Comparison of ENCODE assay signal across 8 cellular contexts in genomic region chr2:11582526-11583202, GRCh38. TPM values are rescaled to one million over a fixed set of nuclear protein-coding genes. Genes with fewer than 3 reads are reported as not detected.
DNase-seq lines count a peak whose midpoint lies in the region; ATAC-seq, FAIRE-seq and TF ChIP-seq lines count a peak whose summit lies in the region.

No MANE protein-coding gene starts in this region.

- H3K36me3 ChIP-seq in H1 (ENCODE audit: control insufficient read depth in 2 of 4, insufficient read depth in 4 of 4, low read length in 3 of 4), result peaks cover 0 to 3% (median 0%) of the 10 kb centered on the region in 4 experiments; a peak in 2 of 8 replicates

- H4K91ac ChIP-seq in H1 (replicated peaks; ENCODE audit: insufficient read length, low read length), result no peak overlapping the region

- TF ChIP-seq RAD21 in H1 (IDR thresholded peaks at IDR 0.05 in 1 of 2, conservative IDR thresholded peaks at IDR 0.05 in 1 of 2; ENCODE audit: low read depth in 2 of 2, low read length in 2 of 2), result peak; percentile 79 to 83

- H4K8ac ChIP-seq in H1 (ENCODE audit: extremely low read depth, insufficient read depth, low read length), result peak overlapping the region; percentile 15; the same call in 1 of the 2 replicates

- no peaks in the 10 kb centered on the region for H3K79me1 ChIP-seq in H1 (ENCODE audit: low read depth, low read length)

- no peaks in the 10 kb centered on the region for H3K27me3 ChIP-seq in H1 (replicated peaks in 1 of 4; ENCODE audit: control insufficient read depth in 3 of 4, extremely low read depth in 1 of 4, insufficient read depth in 3 of 4, low read length in 3 of 4)

- H4K5ac ChIP-seq in H1 (ENCODE audit: insufficient read length, low read depth, low read length), result no peak overlapping the region

- H3K23me2 ChIP-seq in H1 (ENCODE audit: low read depth, low read length), result no peaks in the 10 kb centered on the region

- no peaks in the 10 kb centered on the region for H3K79me2 ChIP-seq in H1 (ENCODE audit: control insufficient read depth in 1 of 2, insufficient read depth in 2 of 2, low read length in 2 of 2)

- no peak overlapping the region for H2AFZ ChIP-seq in H1 (ENCODE audit: low read length)

- H3K4me1 ChIP-seq in H1 (replicated peaks in 1 of 4; ENCODE audit: control insufficient read depth in 3 of 4, insufficient read depth in 4 of 4, low read length in 3 of 4), result peaks cover 2 to 6% (median 5%) of the 10 kb centered on the region in 4 experiments; a peak in 5 of 7 replicates

- CTCF ChIA-PET in activated CD4-positive, alpha-beta memory T cell treated with anti-CD3 and anti-CD28 coated beads, Interleukin-2, amount 10 ng/mL, durations not matched to agents 7 days and 5 days (lab: Charles Lee), result interaction anchor here (0.5 to 6.2 kb wide), 16 partner anchors 8 to 458 kb away, joined by 3 to 91 read pairs (median 6); a partner anchor contains a TSS
- CTCF ChIA-PET in H1 (lab: Charles Lee; ENCODE audit: partially characterized antibody), result interaction anchor here (0.6 to 19.6 kb wide), 58 partner anchors 9 to 766 kb away, joined by 3 to 558 read pairs (median 6); partner anchors contain the start of genes E2F6 and GREB1

- no peak for TF ChIP-seq POLR2A in H1 (IDR thresholded peaks at IDR 0.05; ENCODE audit: control extremely low read depth in 1 of 2, low read depth in 2 of 2, low read length in 2 of 2)

- no peak overlapping the region for H3K27ac ChIP-seq in H1 (ENCODE audit: low read depth, low read length)

- no peak overlapping the region for H2AK5ac ChIP-seq in H1 (ENCODE audit: low read depth, low read length)

- no peak overlapping the region for H3K14ac ChIP-seq in H1 (ENCODE audit: insufficient read length)

- no peak overlapping the region for H3K9ac ChIP-seq in H1 (replicated peaks in 1 of 4; ENCODE audit: extremely low read depth in 1 of 4, low read depth in 3 of 4, low read length in 3 of 4)

- 60% methylated on average over 19 of the region's 19 CpGs; no CpG with 5 or more reads in 1 of the 2 experiments for WGBS in H1 (ENCODE audit: extremely low coverage in 1 of 2, insufficient coverage in 1 of 2, insufficient read length in 1 of 2, insufficient replicate concordance in 2 of 2, low coverage in 1 of 2, low lambda C conversion rate in 2 of 2, missing lambda C conversion rate in 1 of 2), 2 experiments

- no peak overlapping the region for H3K4ac ChIP-seq in H1 (replicated peaks; ENCODE audit: insufficient read length, low read depth, low read length)

- no peak overlapping the region for H2BK20ac ChIP-seq in H1 (ENCODE audit: low read length)

- no peak overlapping the region; a peak in 1 of 8 replicates for H3K4me3 ChIP-seq in H1 (ENCODE audit: extremely low read depth in 1 of 4, insufficient read depth in 2 of 4, low read depth in 3 of 4, low read length in 4 of 4)

- no peak overlapping the region for H3K27ac Mint-ChIP-seq in activated CD4-positive, alpha-beta memory T cell treated with anti-CD3 and anti-CD28 coated beads, Interleukin-2, amount 10 ng/mL, durations not matched to agents 7 days and 5 days

- DNase-seq in CMK (ENCODE audit: low read depth) (peak; percentile 65), NCI-H748 treated with DMSO at 0.1 percent for 48 hours (lab: John Stamatoyannopoulos, UW) (peak; percentile 69), H1 (ENCODE audit: low read depth in 1 of 2, low spot score in 2 of 2) (peak; percentile 66 to 95), midbrain (lab: John Stamatoyannopoulos, UW) (peak; percentile 54)
- peak; percentile 63 for DNase-seq in activated CD4-positive, alpha-beta memory T cell treated with anti-CD3 and anti-CD28 coated beads, Interleukin-2, amount 10 ng/mL, durations not matched to agents 7 days and 5 days
- DNase-seq in stimulated activated CD8-positive, alpha-beta memory T cell treated with anti-CD3 and anti-CD28 coated beads, Interleukin-7, amount 100 ng/mL, for 1 hour (ENCODE audit: low read depth in 2 of 2), result peak; percentile 10 to 21

- FAIRE-seq in H1 (lab: Jason Lieb, UNC), result peak; percentile 36

- no peaks in the 10 kb centered on the region for H4K20me1 ChIP-seq in H1 (replicated peaks in 1 of 2; ENCODE audit: control insufficient read depth in 1 of 2, insufficient read depth in 2 of 2, low read length in 2 of 2)

- no peak overlapping the region; the same call in 1 of the 2 replicates for H2BK12ac ChIP-seq in H1 (ENCODE audit: low read depth, low read length)

- no peak overlapping the region for H3K18ac ChIP-seq in H1 (ENCODE audit: extremely low read depth, low read length)

- TF ChIP-seq EP300 in H1 (IDR thresholded peaks at IDR 0.05; ENCODE audit: borderline replicate concordance in 1 of 2, low read depth in 2 of 2, low read length in 2 of 2), result no peak

- H3K36me3 Mint-ChIP-seq in activated CD4-positive, alpha-beta memory T cell treated with anti-CD3 and anti-CD28 coated beads, Interleukin-2, amount 10 ng/mL, durations not matched to agents 7 days and 5 days (ENCODE audit: low read depth), result no peaks in the 10 kb centered on the region

- ATAC-seq in HG02642 (IDR thresholded peaks at IDR 0.05; ENCODE audit: poor library complexity, unreplicated experiment) (peak; percentile 40), HG03439 (IDR thresholded peaks at IDR 0.05; ENCODE audit: unreplicated experiment) (no peak)

- TF ChIP-seq CTCF in H1 (IDR thresholded peaks at IDR 0.05; ENCODE audit: control extremely low read depth in 1 of 3, insufficient read depth in 1 of 3, low read depth in 1 of 3, low read length in 3 of 3), result peak; percentile 79 to 86 (median 81)

- no peaks in the 10 kb centered on the region for H3K9me3 ChIP-seq in H1 (ENCODE audit: insufficient read depth in 2 of 2, low read depth in 1 of 2, low read length in 1 of 2)

- no peak overlapping the region for H3K4me2 ChIP-seq in H1 (ENCODE audit: insufficient read depth in 1 of 2, low read depth in 2 of 2, low read length in 2 of 2)

- no peak overlapping the region for H2BK120ac ChIP-seq in H1 (replicated peaks; ENCODE audit: low read depth, low read length)

- no peak overlapping the region for H2BK15ac ChIP-seq in H1 (ENCODE audit: low read length)

- POLR2A ChIA-PET in activated CD4-positive, alpha-beta memory T cell treated with anti-CD3 and anti-CD28 coated beads, Interleukin-2, amount 10 ng/mL, durations not matched to agents 7 days and 5 days (lab: Charles Lee), result interaction anchor here (1.0 kb wide), 1 partner anchor 105 kb away, joined by 4 read pairs; no protein-coding TSS in a partner anchor
- POLR2A ChIA-PET in H1 (lab: Charles Lee; ENCODE audit: partially characterized antibody), result interaction anchor here (1.0 to 1.5 kb wide), 6 partner anchors 11 to 109 kb away, joined by 3 to 7 read pairs (median 4); no protein-coding TSS in a partner anchor

- no peak overlapping the region for H3K23ac ChIP-seq in H1 (ENCODE audit: insufficient read length)

- no peak overlapping the region for H3K56ac ChIP-seq in H1 (replicated peaks; ENCODE audit: insufficient read length, low read depth, low read length)

- H3K4me3 Mint-ChIP-seq in activated CD4-positive, alpha-beta memory T cell treated with anti-CD3 and anti-CD28 coated beads, Interleukin-2, amount 10 ng/mL, durations not matched to agents 7 days and 5 days, result no peak overlapping the region

- peaks cover 3% of the 10 kb centered on the region for H3K4me1 Mint-ChIP-seq in activated CD4-positive, alpha-beta memory T cell treated with anti-CD3 and anti-CD28 coated beads, Interleukin-2, amount 10 ng/mL, durations not matched to agents 7 days and 5 days

- no peak overlapping the region for H2BK5ac ChIP-seq in H1 (ENCODE audit: low read depth, low read length)

- peaks cover 3% of the 10 kb centered on the region for H3K27me3 Mint-ChIP-seq in activated CD4-positive, alpha-beta memory T cell treated with anti-CD3 and anti-CD28 coated beads, Interleukin-2, amount 10 ng/mL, durations not matched to agents 7 days and 5 days

- H3K9me3 Mint-ChIP-seq in activated CD4-positive, alpha-beta memory T cell treated with anti-CD3 and anti-CD28 coated beads, Interleukin-2, amount 10 ng/mL, durations not matched to agents 7 days and 5 days, result no peaks in the 10 kb centered on the region

TF ChIP-seq in H1, 55 proteins besides CTCF, POLR2A, EP300 and RAD21:
- TF ChIP-seq ZNF274 (IDR thresholded peaks at IDR 0.05; ENCODE audit: borderline replicate concordance, extremely low read depth, low read length) (no peak), NANOG (IDR thresholded peaks at IDR 0.05; ENCODE audit: insufficient read depth, low read depth, low read length, poor library complexity, severe bottlenecking) (no peak), ATF2 (IDR thresholded peaks at IDR 0.05; ENCODE audit: low read length) (peak; percentile 31; the same call in 1 of the 2 replicates), GTF2F1 (IDR thresholded peaks at IDR 0.05; ENCODE audit: borderline replicate concordance, low read depth, low read length) (no peak)

RNA-seq across cellular contexts. Expression of gene GREB1, which starts 48.8 kb away (rescaled TPM):
- under 1 TPM; 0.13 to 0.33 TPM for total RNA-seq in activated CD4-positive, alpha-beta memory T cell treated with anti-CD3 and anti-CD28 coated beads, Interleukin-2, amount 10 ng/mL, durations not matched to agents 7 days and 5 days
- 41.7 and 43.4 TPM in 2 replicates for total RNA-seq in H1 (2021; fragmentation: NEBNext Ultra II Directional; extraction: Animal tissue kit (Norgen Biotek cat#: 25700))
- polyA plus RNA-seq in H1 (2011; rRNA removed), result 7.9 and 13.8 TPM in 2 replicates
- polyA plus RNA-seq in H1 (2011; cell fraction: cytosol; rRNA removed), result 9.9 TPM
- 22.7 TPM for polyA plus RNA-seq in H1 (2011; cell fraction: nucleus; rRNA removed)
- 14.3 to 18.0 TPM (median 16.3 TPM) in 4 replicates for polyA plus RNA-seq in H1 (2012, experiment 1 of 2)
- polyA plus RNA-seq in H1 (2012, experiment 2 of 2), result 8.5 TPM
- polyA plus RNA-seq in H1 (2013, experiment 1 of 2), result 16.9 TPM
- 15.7 TPM for polyA plus RNA-seq in H1 (2013, experiment 2 of 2)
- polyA minus RNA-seq in H1 (2011; rRNA and poly(A)+ RNA removed), result 23.1 and 26.4 TPM in 2 replicates
- polyA minus RNA-seq in H1 (2011; cell fraction: cytosol; rRNA and poly(A)+ RNA removed), result 13.1 TPM
- polyA minus RNA-seq in H1 (2011; cell fraction: nucleus; rRNA and poly(A)+ RNA removed), result 21.8 TPM

Comparison
In these comparisons a context has a peak if more than half of its experiments do, and no peak if none do; other contexts are left out.
1. DNase-seq: peak in every context shown above with its lines; median percentile 80 in H1; 69 in NCI-H748 treated with DMSO at 0.1 percent for 48 hours; 65 in CMK; 63 in activated CD4-positive, alpha-beta memory T cell treated with anti-CD3 and anti-CD28 coated beads, Interleukin-2, amount 10 ng/mL, durations not matched to agents 7 days and 5 days; 54 in midbrain; 16 in stimulated activated CD8-positive, alpha-beta memory T cell treated with anti-CD3 and anti-CD28 coated beads, Interleukin-7, amount 100 ng/mL, for 1 hour.
2. RNA of gene GREB1, which starts 48.8 kb away (total RNA-seq): 41.7 to 43.4 TPM in H1; 0.13 to 0.33 TPM in activated CD4-positive, alpha-beta memory T cell treated with anti-CD3 and anti-CD28 coated beads, Interleukin-2, amount 10 ng/mL, durations not matched to agents 7 days and 5 days; every median in the first group is over 10 times any median in the second.